Comparison of ENCODE assay signal across 1 cellular context in genomic region chr16:11795887-11796226, GRCh38.
TF ChIP-seq lines count a peak whose summit lies in the region.

No MANE protein-coding gene starts in this region.

TF ChIP-seq in GM12878, 131 proteins besides CTCF, POLR2A, EP300 and RAD21:
- TF ChIP-seq CHD2 (IDR thresholded peaks at IDR 0.05; ENCODE audit: borderline replicate concordance, low read depth, low read length), result no peak
- 0 out of 2 replicates have a peak, but pooled peaks have one; percentile 64 for TF ChIP-seq WRNIP1 (IDR thresholded peaks at IDR 0.05; ENCODE audit: borderline replicate concordance, low read depth, low read length)
